Comparison of ENCODE assay signal across 8 cellular contexts in the genomic region with DNA sequence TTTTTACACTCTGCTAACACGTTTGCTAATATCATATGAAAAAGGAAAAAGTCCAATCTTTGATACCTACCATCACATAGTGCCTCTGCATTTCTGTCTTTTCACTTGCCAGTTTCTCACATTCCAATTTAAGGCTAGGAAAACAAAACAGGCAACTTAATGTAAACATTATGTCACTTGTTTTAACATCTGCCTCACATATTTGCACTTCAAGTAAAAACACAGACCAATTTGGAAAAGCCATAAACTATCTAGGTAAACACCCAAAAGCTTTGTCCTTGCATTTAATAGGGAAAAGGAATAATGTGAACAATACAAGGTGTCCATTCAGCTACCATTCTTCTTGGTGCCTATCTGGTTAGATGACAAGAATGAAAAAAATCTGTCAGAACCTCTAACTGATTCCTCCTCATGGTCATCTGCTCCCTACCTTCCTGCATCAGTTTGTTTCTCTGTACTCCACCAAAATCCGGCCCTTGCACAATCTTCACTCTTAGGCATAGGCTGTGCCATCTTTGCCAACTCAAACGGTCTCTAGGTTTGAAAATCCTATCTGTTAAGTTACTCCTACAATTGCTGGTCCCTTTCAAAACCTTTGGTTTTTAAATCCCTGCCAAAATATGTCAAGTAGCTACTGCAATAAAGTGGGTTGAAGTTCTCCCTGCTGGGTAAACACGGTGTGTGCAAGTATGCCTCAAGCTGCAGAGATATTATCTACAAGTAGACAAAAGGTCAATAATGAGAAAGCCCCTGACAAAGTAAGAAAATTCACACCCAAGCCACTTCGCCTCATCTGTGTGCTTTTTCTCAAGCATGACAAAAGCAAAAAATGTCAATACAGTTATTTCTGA. TPM values are rescaled to one million over a fixed set of nuclear protein-coding genes. Genes with fewer than 3 reads are reported as not detected.
DNase-seq lines count a peak whose midpoint lies in the region; ATAC-seq and TF ChIP-seq lines count a peak whose summit lies in the region.

No MANE protein-coding gene starts in this region.

- no peak for TF ChIP-seq CTCF in heart right ventricle (IDR thresholded peaks at IDR 0.05)
- TF ChIP-seq CTCF in body of pancreas (IDR thresholded peaks at IDR 0.05), result peak in 2 of 7 experiments; percentile 31 to 39
- no peak for TF ChIP-seq CTCF in liver (IDR thresholded peaks at IDR 0.05; ENCODE audit: low read depth, low read length, missing input control)

- DNase-seq in heart right ventricle (no peak), Right ventricle myocardium inferior (ENCODE audit: missing footprints) (no peak), body of pancreas (peak in 1 of 4 donors; percentile 19), KG1 (lab: John Stamatoyannopoulos, UW) (no peak), MG63 (no peak)

- H3K9me3 ChIP-seq in heart right ventricle (no peaks in the 10 kb centered on the region), body of pancreas (no peaks in the 10 kb centered on the region), liver (ENCODE audit: control insufficient read depth in 4 of 4, low read length in 3 of 4) (no peaks in the 10 kb centered on the region), MG63 (no peaks in the 10 kb centered on the region)

- peak; percentile 41 to 61 for TF ChIP-seq RAD21 in liver (IDR thresholded peaks at IDR 0.05)

- H3K27me3 ChIP-seq in heart right ventricle (peaks cover 0 to 29% (median 0%) of the 10 kb centered on the region in 7 donors), body of pancreas (no peaks in the 10 kb centered on the region), liver (ENCODE audit: control insufficient read depth in 4 of 4, insufficient read depth in 4 of 4, low read length in 3 of 4) (no peaks in the 10 kb centered on the region), MG63 (no peaks in the 10 kb centered on the region)

- peaks cover 0 to 36% (median 0%) of the 10 kb centered on the region in 9 donors for H3K36me3 ChIP-seq in heart right ventricle
- H3K36me3 ChIP-seq in body of pancreas (replicated peaks in 1 of 2; ENCODE audit: insufficient read depth in 1 of 2, low read depth in 2 of 2), result peaks cover 0 to 3% of the 10 kb centered on the region in 2 donors
- peaks cover 0 to 9% (median 5%) of the 10 kb centered on the region in 4 donors for H3K36me3 ChIP-seq in liver (ENCODE audit: control insufficient read depth in 4 of 4, insufficient read depth in 3 of 4, low read depth in 1 of 4, low read length in 3 of 4)
- no peaks in the 10 kb centered on the region; the same call in 1 of the 2 replicates for H3K36me3 ChIP-seq in MG63

- H3K27ac ChIP-seq in heart right ventricle (peak overlapping the region in 3 of 10 donors; percentile 2 to 90 (median 20)), body of pancreas (peak overlapping the region; percentile 54 to 92 (median 86)), liver (ENCODE audit: low read depth in 1 of 2, low read length in 2 of 2) (peak overlapping the region; percentile 45 to 72)

- intact Hi-C loops in heart right ventricle (cut with DNase I), result loop anchor here (2.0 to 10.0 kb wide), 12 partner anchors 64 to 809 kb away; no protein-coding TSS in a partner anchor
- intact Hi-C loops in Right ventricle myocardium inferior (cut with DNase I), result loop anchor here (10.0 kb wide), 3 partner anchors 139 to 809 kb away; no protein-coding TSS in a partner anchor
- intact Hi-C loops in body of pancreas (cut with DNase I), result no loop called here

- H3K4me3 ChIP-seq in heart right ventricle, result peak overlapping the region in 8 of 10 donors; percentile 69 to 87 (median 75)
- peak overlapping the region in 1 of 2 donors; percentile 84 for H3K4me3 ChIP-seq in body of pancreas
- peak overlapping the region; percentile 65 to 92 (median 86) for H3K4me3 ChIP-seq in liver (ENCODE audit: low read depth in 1 of 3, low read length in 3 of 3)
- no peak overlapping the region for H3K4me3 ChIP-seq in MG63

- H3K9ac ChIP-seq in liver (ENCODE audit: low read depth in 1 of 2, low read length in 2 of 2), result no peak overlapping the region

- 57 to 61% methylated on average over 5 of the region's 5 CpGs for WGBS in heart right ventricle, 2 donors
- 12 to 21% methylated on average over 5 of the region's 5 CpGs for WGBS in body of pancreas, 2 donors
- 16% methylated on average over 5 of the region's 5 CpGs for WGBS in liver

- TF ChIP-seq POLR2A in body of pancreas (IDR thresholded peaks at IDR 0.05), result no peak

- no peak for ATAC-seq in heart right ventricle
- ATAC-seq in Right ventricle myocardium inferior, result no peak
- ATAC-seq in body of pancreas, result no peak
- ATAC-seq in GM18858 (IDR thresholded peaks at IDR 0.05; ENCODE audit: unreplicated experiment), result no peak
- ATAC-seq in HG03520 (IDR thresholded peaks at IDR 0.05; ENCODE audit: unreplicated experiment), result no peak

- H3K4me1 ChIP-seq in heart right ventricle, result peaks cover 0 to 59% (median 40%) of the 10 kb centered on the region in 9 donors
- peaks cover 53% of the 10 kb centered on the region for H3K4me1 ChIP-seq in body of pancreas
- peaks cover 0 to 55% (median 44%) of the 10 kb centered on the region in 4 donors for H3K4me1 ChIP-seq in liver (ENCODE audit: control insufficient read depth in 4 of 4, insufficient read depth in 4 of 4, low read length in 3 of 4)

TF ChIP-seq in liver, 16 proteins besides CTCF, POLR2A, EP300 and RAD21:
- TF ChIP-seq JUND (IDR thresholded peaks at IDR 0.05) (peak in 1 of 2 donors; percentile 29), FOXA2 (IDR thresholded peaks at IDR 0.05) (no peak), TAF1 (conservative IDR thresholded peaks at IDR 0.05) (no peak), RXRA (IDR thresholded peaks at IDR 0.05) (peak in 1 of 2 donors; percentile 54), NR2F2 (IDR thresholded peaks at IDR 0.05) (no peak), FOXA1 (IDR thresholded peaks at IDR 0.05) (no peak), YY1 (IDR thresholded peaks at IDR 0.05) (no peak), HNF4A (conservative IDR thresholded peaks at IDR 0.05) (peak in 1 of 2 donors; percentile 53), EGR1 (IDR thresholded peaks at IDR 0.05; ENCODE audit: low read depth in 2 of 2) (no peak), SP1 (IDR thresholded peaks at IDR 0.05) (no peak), GABPA (IDR thresholded peaks at IDR 0.05 in 1 of 2, conservative IDR thresholded peaks at IDR 0.05 in 1 of 2) (no peak), HNF4G (IDR thresholded peaks at IDR 0.05) (no peak)
- TF ChIP-seq, protein P1, sequence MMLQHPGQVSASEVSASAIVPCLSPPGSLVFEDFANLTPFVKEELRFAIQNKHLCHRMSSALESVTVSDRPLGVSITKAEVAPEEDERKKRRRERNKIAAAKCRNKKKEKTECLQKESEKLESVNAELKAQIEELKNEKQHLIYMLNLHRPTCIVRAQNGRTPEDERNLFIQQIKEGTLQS (IDR thresholded peaks at IDR 0.05), result no peak
- TF ChIP-seq, protein P2, sequence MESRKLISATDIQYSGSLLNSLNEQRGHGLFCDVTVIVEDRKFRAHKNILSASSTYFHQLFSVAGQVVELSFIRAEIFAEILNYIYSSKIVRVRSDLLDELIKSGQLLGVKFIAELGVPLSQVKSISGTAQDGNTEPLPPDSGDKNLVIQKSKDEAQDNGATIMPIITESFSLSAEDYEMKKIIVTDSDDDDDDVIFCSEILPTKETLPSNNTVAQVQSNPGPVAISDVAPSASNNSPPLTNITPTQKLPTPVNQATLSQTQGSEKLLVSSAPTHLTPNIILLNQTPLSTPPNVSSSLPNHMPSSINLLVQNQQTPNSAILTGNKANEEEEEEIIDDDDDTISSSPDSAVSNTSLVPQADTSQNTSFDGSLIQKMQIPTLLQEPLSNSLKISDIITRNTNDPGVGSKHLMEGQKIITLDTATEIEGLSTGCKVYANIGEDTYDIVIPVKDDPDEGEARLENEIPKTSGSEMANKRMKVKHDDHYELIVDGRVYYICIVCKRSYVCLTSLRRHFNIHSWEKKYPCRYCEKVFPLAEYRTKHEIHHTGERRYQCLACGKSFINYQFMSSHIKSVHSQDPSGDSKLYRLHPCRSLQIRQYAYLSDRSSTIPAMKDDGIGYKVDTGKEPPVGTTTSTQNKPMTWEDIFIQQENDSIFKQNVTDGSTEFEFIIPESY (IDR thresholded peaks at IDR 0.05), result no peak
- TF ChIP-seq, protein P3, sequence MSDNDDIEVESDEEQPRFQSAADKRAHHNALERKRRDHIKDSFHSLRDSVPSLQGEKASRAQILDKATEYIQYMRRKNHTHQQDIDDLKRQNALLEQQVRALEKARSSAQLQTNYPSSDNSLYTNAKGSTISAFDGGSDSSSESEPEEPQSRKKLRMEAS (IDR thresholded peaks at IDR 0.05), result peak; percentile 22
- TF ChIP-seq, protein P4, sequence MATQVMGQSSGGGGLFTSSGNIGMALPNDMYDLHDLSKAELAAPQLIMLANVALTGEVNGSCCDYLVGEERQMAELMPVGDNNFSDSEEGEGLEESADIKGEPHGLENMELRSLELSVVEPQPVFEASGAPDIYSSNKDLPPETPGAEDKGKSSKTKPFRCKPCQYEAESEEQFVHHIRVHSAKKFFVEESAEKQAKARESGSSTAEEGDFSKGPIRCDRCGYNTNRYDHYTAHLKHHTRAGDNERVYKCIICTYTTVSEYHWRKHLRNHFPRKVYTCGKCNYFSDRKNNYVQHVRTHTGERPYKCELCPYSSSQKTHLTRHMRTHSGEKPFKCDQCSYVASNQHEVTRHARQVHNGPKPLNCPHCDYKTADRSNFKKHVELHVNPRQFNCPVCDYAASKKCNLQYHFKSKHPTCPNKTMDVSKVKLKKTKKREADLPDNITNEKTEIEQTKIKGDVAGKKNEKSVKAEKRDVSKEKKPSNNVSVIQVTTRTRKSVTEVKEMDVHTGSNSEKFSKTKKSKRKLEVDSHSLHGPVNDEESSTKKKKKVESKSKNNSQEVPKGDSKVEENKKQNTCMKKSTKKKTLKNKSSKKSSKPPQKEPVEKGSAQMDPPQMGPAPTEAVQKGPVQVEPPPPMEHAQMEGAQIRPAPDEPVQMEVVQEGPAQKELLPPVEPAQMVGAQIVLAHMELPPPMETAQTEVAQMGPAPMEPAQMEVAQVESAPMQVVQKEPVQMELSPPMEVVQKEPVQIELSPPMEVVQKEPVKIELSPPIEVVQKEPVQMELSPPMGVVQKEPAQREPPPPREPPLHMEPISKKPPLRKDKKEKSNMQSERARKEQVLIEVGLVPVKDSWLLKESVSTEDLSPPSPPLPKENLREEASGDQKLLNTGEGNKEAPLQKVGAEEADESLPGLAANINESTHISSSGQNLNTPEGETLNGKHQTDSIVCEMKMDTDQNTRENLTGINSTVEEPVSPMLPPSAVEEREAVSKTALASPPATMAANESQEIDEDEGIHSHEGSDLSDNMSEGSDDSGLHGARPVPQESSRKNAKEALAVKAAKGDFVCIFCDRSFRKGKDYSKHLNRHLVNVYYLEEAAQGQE (IDR thresholded peaks at IDR 0.05), result no peak

RNA-seq across cellular contexts. Expression of a gene that starts 3.4 kb away (rescaled TPM):
- total RNA-seq in heart right ventricle (10 to 100 TPM in 7 of 10 donors, 1 to 10 TPM in 3; 7.9 to 12.7 (median 11.0) TPM), Right ventricle myocardium inferior (9.8 TPM), body of pancreas (10 to 100 TPM; 49.5 to 58.3 TPM), liver (10 to 100 TPM; 25.9 to 45.4 TPM)
- polyA plus RNA-seq in heart right ventricle (10 to 100 TPM; 10.1 to 15.2 TPM), liver (10 to 100 TPM; 25.2 to 25.5 TPM)
- total RNA-seq in MG63 (2014; rRNA removed; shearing (Covaris generic); ENCODE audit: low replicate concordance), result 4.3 and 6.1 TPM in 2 replicates
